24 cellular contexts compared by ENCODE assay signal in genomic region chr13:33445476-33445875, GRCh38.
"Had no signal": no experiment of that assay in that cellular context is flagged by ENCODE, and none has a peak within 500 bp of the region (broad histone marks: within the 10 kb centered on the region; RNA-seq: fewer than 3 reads in every experiment).

No MANE protein-coding gene starts in this region.

- H3K36me3 ChIP-seq: brain microvascular endothelial cell, left lung, right atrium auricular region, stomach, upper lobe of right lung had no signal

- H3K9me3 ChIP-seq: left lung, right atrium auricular region, stomach, testis, upper lobe of right lung had no signal

- H3K4me3 ChIP-seq: dorsolateral prefrontal cortex, hepatocyte, left lung, right atrium auricular region, stomach, testis, upper lobe of right lung had no signal

- ATAC-seq: activated CD8-positive, alpha-beta T cell treated with anti-CD3 and anti-CD28 coated beads for 36 hours; activated naive CD8-positive, alpha-beta T cell treated with anti-CD3 and anti-CD28 coated beads, Interleukin-2, amount 50 U/mL, for 24 hours; left lung; upper lobe of right lung had no signal

- DNase-seq: activated CD4-positive, alpha-beta T cell treated with anti-CD3 and anti-CD28 coated beads, Interleukin-2, amount 10 ng/mL, durations not matched to agents 24 days and 14 days; activated CD8-positive, alpha-beta T cell treated with anti-CD3 and anti-CD28 coated beads for 36 hours; activated effector memory CD4-positive, alpha-beta T cell treated with Interleukin-2 at 50 U/mL for 16 hours; activated naive CD4-positive, alpha-beta T cell treated with anti-CD3 and anti-CD28 coated beads, Interleukin-2, amount 10 ng/mL, durations not matched to agents 7 days and 5 days; activated naive CD8-positive, alpha-beta T cell treated with anti-CD3 and anti-CD28 coated beads, Interleukin-2, amount 50 U/mL, for 24 hours; activated T-cell treated with anti-CD3 and anti-CD28 coated beads, Interleukin-2, amount 50 U/mL, for 1 hour; aorta; brain microvascular endothelial cell; central memory CD4-positive, alpha-beta T cell; dorsolateral prefrontal cortex; foreskin fibroblast; islet precursor cell; left lung; mammary epithelial cell; occipital lobe; stimulated activated CD4-positive, alpha-beta T cell treated with anti-CD3 and anti-CD28 coated beads, Interleukin-15, amount 100 ng/mL, for 24 hours; stimulated activated CD4-positive, alpha-beta T cell treated with anti-CD3 and anti-CD28 coated beads, Interleukin-2, amount 100 ng/mL, for 48 hours; stomach; T1000; testis; upper lobe of right lung had no signal

- H3K4me1 ChIP-seq: right atrium auricular region, upper lobe of right lung had no signal

- H3K27ac ChIP-seq: brain microvascular endothelial cell, epithelial cell of prostate, hepatocyte, left lung, right atrium auricular region, testis, upper lobe of right lung had no signal

- H3K27me3 ChIP-seq: brain microvascular endothelial cell, dorsolateral prefrontal cortex, hepatocyte, left lung, right atrium auricular region, stomach, testis, upper lobe of right lung had no signal
